16 cellular contexts compared by ENCODE assay signal in genomic region chr5:135153661-135154060, GRCh38.
DNase-seq lines count a peak whose midpoint lies in the region; ATAC-seq and TF ChIP-seq lines count a peak whose summit lies in the region.
"Had no signal": no experiment of that assay in that cellular context is flagged by ENCODE, and none has a peak within 500 bp of the region (broad histone marks: within the 10 kb centered on the region; RNA-seq: fewer than 3 reads in every experiment).

No MANE protein-coding gene starts in this region.

- POLR2A ChIA-PET in PC-3 (lab: Charles Lee; ENCODE audit: unreplicated experiment), result no interaction called here

- H2BK12ac ChIP-seq in neuronal stem cell (ENCODE audit: low read length), result no peak overlapping the region

- WGBS in neuronal stem cell (ENCODE audit: extremely low coverage in 2 of 2, insufficient read length in 2 of 2, insufficient replicate concordance in 1 of 2), 2 donors, result no CpG with 5 or more reads among the region's 3 CpGs

- H2BK15ac ChIP-seq in neuronal stem cell (ENCODE audit: low read length), result peak overlapping the region; percentile 62

- no peaks in the 10 kb centered on the region for H3K79me1 ChIP-seq in neuronal stem cell (ENCODE audit: low read depth, low read length)

- peak; percentile 41 for DNase-seq in HPDE6-E6E7 (ENCODE audit: extremely low spot score)
- peak; percentile 23 for DNase-seq in PC-3
- peak; percentile 95 for DNase-seq in epithelial cell of esophagus (ENCODE audit: low read depth)
- DNase-seq in neuronal stem cell (ENCODE audit: low spot score), result no peak
- DNase-seq in activated naive CD4-positive, alpha-beta T cell (lab: John Stamatoyannopoulos, UW), result no peak
- no peak for DNase-seq in H7
- no peak for DNase-seq in activated CD4-positive, alpha-beta T cell treated with anti-CD3 and anti-CD28 coated beads, Interleukin-2, amount 50 U/mL, for 48 hours
- DNase-seq: ACHN, COR-L47, DMS 273 treated with DMSO at 0.1 percent for 48 hours, NCI-H1417, NCI-H187, NCI-H2107, NCI-H226, NCI-H524 had no signal

- no peak overlapping the region for H4K8ac ChIP-seq in neuronal stem cell (ENCODE audit: low read depth, low read length)

- intact Hi-C loops in PC-3 (cut with micrococcal nuclease), result no loop called here

- peak overlapping the region; percentile 31 for H2BK5ac ChIP-seq in neuronal stem cell (ENCODE audit: low read length)

- H4K91ac ChIP-seq in neuronal stem cell (ENCODE audit: low read depth, low read length, poor library complexity), result no peak overlapping the region

- H3K9ac ChIP-seq in PC-3 (ENCODE audit: low read length) (no peak overlapping the region), neuronal stem cell (ENCODE audit: low read depth, low read length, poor library complexity) (no peak overlapping the region)

- H3K4me1 ChIP-seq in PC-3 (ENCODE audit: insufficient read depth, low read length), result peaks cover 12% of the 10 kb centered on the region; the same call in 1 of the 2 replicates
- peaks cover 0 to 16% of the 10 kb centered on the region in 2 donors for H3K4me1 ChIP-seq in neuronal stem cell (ENCODE audit: control insufficient read depth in 2 of 2, insufficient read depth in 1 of 2, low read depth in 1 of 2, low read length in 2 of 2)

- H2AFZ ChIP-seq in PC-3 (ENCODE audit: low read length), result no peak overlapping the region
- H2AFZ ChIP-seq in neuronal stem cell (ENCODE audit: low read length), result no peak overlapping the region

- H3K9me2 ChIP-seq in PC-3 (replicated peaks; ENCODE audit: low read length), result no peaks in the 10 kb centered on the region

- H3K14ac ChIP-seq in neuronal stem cell (ENCODE audit: low read length), result no peak overlapping the region

- TF ChIP-seq CTCF in PC-3 (conservative IDR thresholded peaks at IDR 0.05; ENCODE audit: low read depth, low read length) (no peak), epithelial cell of esophagus (IDR thresholded peaks at IDR 0.05; ENCODE audit: insufficient read depth, low read depth, low read length, missing control alignments) (no peak)

- peak overlapping the region; percentile 73 for H3K18ac ChIP-seq in neuronal stem cell (ENCODE audit: low read length)

- no peaks in the 10 kb centered on the region for H3K79me2 ChIP-seq in PC-3 (ENCODE audit: low read length)

- H3K4me3 ChIP-seq in PC-3 (ENCODE audit: low read length) (no peak overlapping the region), epithelial cell of esophagus (ENCODE audit: low read length) (no peak overlapping the region), neuronal stem cell (ENCODE audit: low read length in 2 of 2) (no peak overlapping the region), H7 (ENCODE audit: insufficient read depth, low read depth, low read length) (no peak overlapping the region)

- no peaks in the 10 kb centered on the region for H3F3A ChIP-seq in PC-3 (ENCODE audit: low read length, unreplicated experiment)

- peak overlapping the region; percentile 42 for H2AK5ac ChIP-seq in neuronal stem cell (ENCODE audit: low read depth, low read length)

- CTCF ChIA-PET in PC-3 (lab: Charles Lee), result no interaction called here

- no peak overlapping the region for H3K4me2 ChIP-seq in PC-3 (ENCODE audit: low read length)
- H3K4me2 ChIP-seq in neuronal stem cell (ENCODE audit: insufficient read depth, low read length, poor library complexity, severe bottlenecking), result no peak overlapping the region

- no peak overlapping the region for H2BK120ac ChIP-seq in neuronal stem cell (ENCODE audit: low read depth, low read length)

- no peak overlapping the region for H3K23ac ChIP-seq in neuronal stem cell (ENCODE audit: low read depth, low read length, poor library complexity)

- no peaks in the 10 kb centered on the region for H4K20me1 ChIP-seq in PC-3 (ENCODE audit: low read length)

- no peaks in the 10 kb centered on the region for H3K9me3 ChIP-seq in PC-3 (ENCODE audit: low read length)
- peaks cover 0 to 2% of the 10 kb centered on the region in 2 donors for H3K9me3 ChIP-seq in neuronal stem cell (replicated peaks in 1 of 2; ENCODE audit: control insufficient read depth in 2 of 2, insufficient read depth in 1 of 2, low read depth in 1 of 2, low read length in 2 of 2)

- no peak overlapping the region for H3K4ac ChIP-seq in neuronal stem cell (ENCODE audit: low read length)

- BruUV-seq in PC-3 (replicated peaks; lab: Mats Ljungman, UMichigan), result no TSS peak

- peak overlapping the region; percentile 58 for H3K27ac ChIP-seq in PC-3 (ENCODE audit: low read length)
- H3K27ac ChIP-seq in neuronal stem cell (replicated peaks; ENCODE audit: low read length), result no peak overlapping the region

- no peaks in the 10 kb centered on the region for H3K36me3 ChIP-seq in PC-3 (ENCODE audit: low read depth, low read length)
- no peaks in the 10 kb centered on the region for H3K36me3 ChIP-seq in neuronal stem cell (replicated peaks in 1 of 2; ENCODE audit: control insufficient read depth in 2 of 2, insufficient read depth in 2 of 2, low read length in 2 of 2)
- H3K36me3 ChIP-seq in H7 (replicated peaks; ENCODE audit: control insufficient read depth, insufficient read depth, low read length), result no peaks in the 10 kb centered on the region

- H3K27me3 ChIP-seq in PC-3 (ENCODE audit: low read length) (no peaks in the 10 kb centered on the region), neuronal stem cell (ENCODE audit: control insufficient read depth in 3 of 3, insufficient read depth in 3 of 3, low read depth in 1 of 3, low read length in 3 of 3) (peaks cover 0 to 3% (median 2%) of the 10 kb centered on the region in 3 experiments), H7 (ENCODE audit: control insufficient read depth, insufficient read depth, low read length) (no peaks in the 10 kb centered on the region)

- ATAC-seq in PC-3, result no peak
- ATAC-seq: Panc1 had no signal

Comparison
In these comparisons a context has a peak if more than half of its experiments do, and no peak if none do; other contexts are left out.
1. DNase-seq: peak in HPDE6-E6E7 (single experiment), PC-3 (single experiment) and epithelial cell of esophagus (single experiment); none in neuronal stem cell (single experiment), activated naive CD4-positive, alpha-beta T cell (0 of 4), H7 (single experiment) and activated CD4-positive, alpha-beta T cell treated with anti-CD3 and anti-CD28 coated beads, Interleukin-2, amount 50 U/mL, for 48 hours (0 of 2).